ENCODE assay signal across 8 cellular contexts in genomic region chr2:70861774-70862644, GRCh38.
DNase-seq lines count a peak whose midpoint lies in the region; ATAC-seq and TF ChIP-seq lines count a peak whose summit lies in the region.

No MANE protein-coding gene starts in this region.

- no peak overlapping the region for H3K27ac ChIP-seq in VCaP

- no peak for ATAC-seq in HG03571 (IDR thresholded peaks at IDR 0.05; ENCODE audit: unreplicated experiment)

- in situ Hi-C loops in T47D (cut with HindIII; ENCODE audit: low pct_unique_long_range_greater_than_20kb, low sequenced_read_pairs): no loop called here

- DNase-seq in CD1c-positive myeloid dendritic cell (ENCODE audit: extremely low spot score) (peak; percentile 83), GOT3 (lab: John Stamatoyannopoulos, UW) (peak; percentile 17), NCI-H2171 treated with DMSO at 0.1 percent for 48 hours (lab: John Stamatoyannopoulos, UW) (peak; percentile 81), T47D (ENCODE audit: low read depth in 1 of 2, low spot score in 1 of 2) (peak; percentile 67 to 81), iPS-NIHi7 (ENCODE audit: extremely low spot score) (peak; percentile 96)
- DNase-seq in stimulated activated CD4-positive, alpha-beta T cell treated with anti-CD3 and anti-CD28 coated beads, Interleukin-12 subunit alpha, Interleukin-12 subunit beta, amount 100 ng/mL, for 4 hours: peak; percentile 68

- TF ChIP-seq CTCF in VCaP (conservative IDR thresholded peaks at IDR 0.05): peak; percentile 99

Comparison
In these comparisons a context has a peak if more than half of its experiments do, and no peak if none do; other contexts are left out.
1. DNase-seq: peak in every context shown above with its lines; median percentile 96 in iPS-NIHi7; 83 in CD1c-positive myeloid dendritic cell; 81 in NCI-H2171 treated with DMSO at 0.1 percent for 48 hours; 74 in T47D; 68 in stimulated activated CD4-positive, alpha-beta T cell treated with anti-CD3 and anti-CD28 coated beads, Interleukin-12 subunit alpha, Interleukin-12 subunit beta, amount 100 ng/mL, for 4 hours; 17 in GOT3.